15 cellular contexts compared by ENCODE assay signal in genomic region chr3:42685891-42686820, GRCh38. TPM values are rescaled to one million over a fixed set of nuclear protein-coding genes. Genes with fewer than 3 reads are reported as not detected.
DNase-seq lines count a peak whose midpoint lies in the region; ATAC-seq and TF ChIP-seq lines count a peak whose summit lies in the region.
"Had no signal": no experiment of that assay in that cellular context is flagged by ENCODE, and none has a peak within 500 bp of the region (broad histone marks: within the 10 kb centered on the region; RNA-seq: fewer than 3 reads in every experiment).

No MANE protein-coding gene starts in this region.

- intact Hi-C loops in dorsolateral prefrontal cortex (cut with DNase I): loop anchor here in 1 of 2 donors (2.0 kb wide), 1 partner anchor 15 kb away; no protein-coding TSS in a partner anchor
- intact Hi-C loops in psoas muscle (cut with DNase I): loop anchor here in 1 of 2 donors (2.0 kb wide), 1 partner anchor 15 kb away; no protein-coding TSS in a partner anchor

- no peak for ATAC-seq in psoas muscle

- H3K4me3 ChIP-seq in dorsolateral prefrontal cortex (peak overlapping the region in 23 of 59 donors; percentile 2 to 41 (median 19)), psoas muscle (peak overlapping the region; percentile 71)
- H3K4me3 ChIP-seq: BLaER1 treated with 17β-estradiol and CSF1 and Interleukin-3, amounts not matched to agents 10 nM and 100 nM; neural progenitor cell had no signal

- no peak overlapping the region for H3K4me3 Mint-ChIP-seq in T-helper 2 cell treated with Interferon-gamma antibody and Interleukin-4, amounts not matched to agents 5 μg/mL and 100 μg/mL, for 36 hours
- H3K4me3 Mint-ChIP-seq: neural progenitor cell had no signal

- in situ Hi-C loops in G401 (cut with HindIII; ENCODE audit: low sequenced_read_pairs): no loop called here

- 26 to 36% (median 36%) methylated on average over 77 to 80 of the region's 80 CpGs for WGBS in psoas muscle, 3 donors

- TF ChIP-seq CTCF in dorsolateral prefrontal cortex (IDR thresholded peaks at IDR 0.05 in 54 of 56, conservative IDR thresholded peaks at IDR 0.05 in 2 of 56; ENCODE audit: low read depth in 1 of 56, partially characterized antibody in 56 of 56): no peak
- no peak for TF ChIP-seq CTCF in psoas muscle (IDR thresholded peaks at IDR 0.05)

- DNase-seq in 8988T: peak; percentile 37
- DNase-seq in G401 (ENCODE audit: low spot score): peak; percentile 20
- peak in 6 of 10 donors; percentile 22 to 43 (median 29) for DNase-seq in dorsolateral prefrontal cortex
- peak in 1 of 2 donors; percentile 62 for DNase-seq in psoas muscle
- no peak for DNase-seq in NCI-H510A treated with DMSO at 0.1 percent for 48 hours (lab: John Stamatoyannopoulos, UW)
- no peak for DNase-seq in T-helper 2 cell treated with Interferon-gamma antibody and Interleukin-4, amounts not matched to agents 5 μg/mL and 100 μg/mL, for 36 hours (ENCODE audit: low spot score)
- no peak for DNase-seq in inferior parietal cortex (ENCODE audit: extremely low spot score)
- no peak for DNase-seq in activated gamma-delta T cell (lab: John Stamatoyannopoulos, UW)
- DNase-seq: anterior cingulate cortex; EL; KG1; NCI-H1694 treated with DMSO at 0.1 percent for 48 hours; stimulated activated CD4-positive, alpha-beta T cell treated with anti-CD3 and anti-CD28 coated beads, Interleukin-15, amount 100 ng/mL, for 24 hours had no signal

- no peaks in the 10 kb centered on the region for H3K9me3 ChIP-seq in psoas muscle

- peaks cover 7% of the 10 kb centered on the region for H3K27me3 Mint-ChIP-seq in T-helper 2 cell treated with Interferon-gamma antibody and Interleukin-4, amounts not matched to agents 5 μg/mL and 100 μg/mL, for 36 hours (ENCODE audit: low read depth)

- peaks cover 51% of the 10 kb centered on the region for H3K4me1 ChIP-seq in psoas muscle

- peaks cover 0 to 4% (median 0%) of the 10 kb centered on the region in 45 donors for H3K27me3 ChIP-seq in dorsolateral prefrontal cortex
- no peaks in the 10 kb centered on the region for H3K27me3 ChIP-seq in psoas muscle (ENCODE audit: insufficient read depth in 3 of 3, low read length in 2 of 3)
- H3K27me3 ChIP-seq: BLaER1 treated with 17β-estradiol and CSF1 and Interleukin-3, amounts not matched to agents 10 nM and 100 nM; neural progenitor cell had no signal

- no peaks in the 10 kb centered on the region for H3K36me3 Mint-ChIP-seq in T-helper 2 cell treated with Interferon-gamma antibody and Interleukin-4, amounts not matched to agents 5 μg/mL and 100 μg/mL, for 36 hours (ENCODE audit: low read depth)
- H3K36me3 Mint-ChIP-seq: neural progenitor cell had no signal

- no peak overlapping the region for H3K27ac Mint-ChIP-seq in T-helper 2 cell treated with Interferon-gamma antibody and Interleukin-4, amounts not matched to agents 5 μg/mL and 100 μg/mL, for 36 hours
- H3K27ac Mint-ChIP-seq: neural progenitor cell had no signal

- H3K4me1 Mint-ChIP-seq in T-helper 2 cell treated with Interferon-gamma antibody and Interleukin-4, amounts not matched to agents 5 μg/mL and 100 μg/mL, for 36 hours (ENCODE audit: low read depth): peaks cover 2% of the 10 kb centered on the region

- H3K27ac ChIP-seq in dorsolateral prefrontal cortex (peak overlapping the region in 37 of 59 donors; percentile 4 to 96 (median 83)), psoas muscle (peak overlapping the region; percentile 98)
- H3K27ac ChIP-seq: neural progenitor cell had no signal

- peaks cover 0 to 18% of the 10 kb centered on the region in 2 donors for H3K36me3 ChIP-seq in psoas muscle (ENCODE audit: insufficient read depth in 1 of 2, low read depth in 1 of 2)
- H3K36me3 ChIP-seq: BLaER1 treated with 17β-estradiol and CSF1 and Interleukin-3, amounts not matched to agents 10 nM and 100 nM; neural progenitor cell had no signal

- H3K9me3 Mint-ChIP-seq in T-helper 2 cell treated with Interferon-gamma antibody and Interleukin-4, amounts not matched to agents 5 μg/mL and 100 μg/mL, for 36 hours: no peaks in the 10 kb centered on the region
- H3K9me3 Mint-ChIP-seq: neural progenitor cell had no signal

RNA-seq across cellular contexts. Expression of gene KLHL40, which starts 0.8 kb away (rescaled TPM):
- not detected in 2 replicates for total RNA-seq in G401 (2014; rRNA removed; shearing (Covaris generic))
- total RNA-seq in dorsolateral prefrontal cortex (under 1 TPM in 16 of 120 experiments, not detected in 104; 0.16 to 0.51 (median 0.24) TPM), psoas muscle (100 to 1,000 TPM; 241 to 923 (median 381) TPM)
- polyA plus RNA-seq in psoas muscle: 100 to 1,000 TPM; 306 to 822 (median 392) TPM

RNA-seq across cellular contexts. Expression of gene HHATL, which starts 16.4 kb away (rescaled TPM):
- total RNA-seq in G401 (2014; rRNA removed; shearing (Covaris generic)): not detected in 2 replicates
- total RNA-seq in dorsolateral prefrontal cortex (100 to 1,000 TPM in 90 of 120 experiments, 10 to 100 TPM in 30; 39.4 to 400 (median 145) TPM), psoas muscle (100 to 1,000 TPM; 157 to 276 (median 212) TPM)
- 100 to 1,000 TPM in 1 of 3 donors, 10 to 100 TPM in 2; 37.0 to 188 (median 50.4) TPM for polyA plus RNA-seq in psoas muscle

RNA-seq across cellular contexts. Expression of gene ZBTB47, which starts 32.7 kb away (rescaled TPM):
- total RNA-seq in G401 (2014; rRNA removed; shearing (Covaris generic)): 12.7 and 16.1 TPM in 2 replicates
- total RNA-seq in dorsolateral prefrontal cortex: 100 to 1,000 TPM in 3 of 120 experiments, 10 to 100 TPM in 117; 45.2 to 122 (median 62.1) TPM
- 100 to 1,000 TPM in 2 of 4 donors, 10 to 100 TPM in 2; 87.2 to 151 (median 110) TPM for total RNA-seq in psoas muscle
- polyA plus RNA-seq in psoas muscle: 10 to 100 TPM; 41.6 to 90.3 (median 72.6) TPM

Comparison
In these comparisons a context has a peak if more than half of its experiments do, and no peak if none do; other contexts are left out.
1. DNase-seq: peak in 8988T (single experiment), G401 (single experiment) and dorsolateral prefrontal cortex (6 of 10); none in NCI-H510A treated with DMSO at 0.1 percent for 48 hours (single experiment), T-helper 2 cell treated with Interferon-gamma antibody and Interleukin-4, amounts not matched to agents 5 μg/mL and 100 μg/mL, for 36 hours (single experiment), inferior parietal cortex (single experiment) and activated gamma-delta T cell (single experiment).
2. RNA of gene KLHL40, which starts 0.8 kb away (total RNA-seq): 241 to 923 TPM in psoas muscle; 0.16 to 0.51 TPM in dorsolateral prefrontal cortex and not detected in G401; every median in the first group is over 100 times any median in the second.
3. RNA of gene HHATL, which starts 16.4 kb away (total RNA-seq): 157 to 276 TPM in psoas muscle and 39.4 to 400 TPM in dorsolateral prefrontal cortex; not detected in G401; every median in the first group is over 10 times any median in the second.